Comparison of ENCODE assay signal across 8 cellular contexts in genomic region chr1:28259252-28259934, GRCh38. TPM values are rescaled to one million over a fixed set of nuclear protein-coding genes. Genes with fewer than 3 reads are reported as not detected.
DNase-seq lines count a peak whose midpoint lies in the region; ATAC-seq and TF ChIP-seq lines count a peak whose summit lies in the region.

Gene SESN2 (plus strand): TSS chr1:28259518. CDS start chr1:28259848, 330 bp downstream.

- DNase-seq in NCI-H1092 treated with DMSO at 0.1 percent for 48 hours (lab: John Stamatoyannopoulos, UW) (peak; percentile 98), SKM-1 (lab: John Stamatoyannopoulos, UW; ENCODE audit: unreplicated experiment) (peak; percentile 97), glomerular endothelial cell (ENCODE audit: extremely low read depth, low read depth, low spot score) (peak; percentile 72), omental fat pad (ENCODE audit: low spot score) (peak; percentile 96), testis (peak; percentile 99)

- peak; percentile 93 for ATAC-seq in HG02610 (IDR thresholded peaks at IDR 0.05; ENCODE audit: unreplicated experiment)
- ATAC-seq in omental fat pad (ENCODE audit: low FRiP score) = peak; percentile 96

- no peaks in the 10 kb centered on the region for H3K27me3 ChIP-seq in testis

- intact Hi-C loops in testis (cut with DNase I; ENCODE audit: low total_unique reads) = no loop called here

- no peaks in the 10 kb centered on the region for H3K27me3 Mint-ChIP-seq in activated naive CD8-positive, alpha-beta T cell

- H3K4me1 Mint-ChIP-seq in activated naive CD8-positive, alpha-beta T cell (ENCODE audit: low read depth) = peaks cover 47% of the 10 kb centered on the region

- H3K27ac ChIP-seq in testis = peak within 1 kb of the TSS; percentile 41 to 91

- no peaks in the 10 kb centered on the region for H3K36me3 Mint-ChIP-seq in activated naive CD8-positive, alpha-beta T cell

- peaks cover 13% of the 10 kb centered on the region for H3K4me1 ChIP-seq in testis

- no peak for TF ChIP-seq CTCF in omental fat pad (IDR thresholded peaks at IDR 0.05)
- no peak for TF ChIP-seq CTCF in testis (IDR thresholded peaks at IDR 0.05)

- peak within 1 kb of the TSS; percentile 89 for H3K4me3 ChIP-seq in GM08714 (ENCODE audit: low read length)
- H3K4me3 ChIP-seq in testis = peak within 1 kb of the TSS; percentile 65 to 98

- peak within 1 kb of the TSS; percentile 78 for H3K4me3 Mint-ChIP-seq in activated naive CD8-positive, alpha-beta T cell

- H3K27ac Mint-ChIP-seq in activated naive CD8-positive, alpha-beta T cell = peak within 1 kb of the TSS; percentile 95

- 0% methylated on average over 40 to 54 of the region's 76 CpGs for WGBS in testis, 2 donors

- no peaks in the 10 kb centered on the region for H3K9me3 Mint-ChIP-seq in activated naive CD8-positive, alpha-beta T cell (ENCODE audit: low read depth)

- no peaks in the 10 kb centered on the region for H3K36me3 ChIP-seq in testis (ENCODE audit: low read depth, missing control alignments)

- peak; percentile 93 for TF ChIP-seq POLR2A in testis (IDR thresholded peaks at IDR 0.05)

- no peaks in the 10 kb centered on the region for H3K9me3 ChIP-seq in testis

RNA-seq across cellular contexts. Expression of gene SESN2, which starts in this region (rescaled TPM):
- total RNA-seq in glomerular endothelial cell = 23.6 and 24.4 TPM in 2 replicates
- total RNA-seq in omental fat pad = 10 to 100 TPM; 13.2 to 20.4 (median 13.8) TPM
- 10 to 100 TPM; 36.7 to 43.7 TPM for total RNA-seq in testis
- polyA plus RNA-seq in testis (ENCODE audit: insufficient read depth, low read depth, low replicate concordance) = 16.9 TPM

Comparison
In these comparisons a context has a peak if more than half of its experiments do, and no peak if none do; other contexts are left out.
1. Peak in every context shown above with its lines: DNase-seq, ATAC-seq, H3K4me3 ChIP-seq and H3K27ac ChIP-seq.